In genomic region chr10:103917326-103918052, GRCh38 we compare ENCODE assay signal across 8 cellular contexts. TPM values are rescaled to one million over a fixed set of nuclear protein-coding genes. Genes with fewer than 3 reads are reported as not detected.
DNase-seq lines count a peak whose midpoint lies in the region; ATAC-seq and TF ChIP-seq lines count a peak whose summit lies in the region.

No MANE protein-coding gene starts in this region.

- H3K27ac ChIP-seq in ACC112 (ENCODE audit: low read depth, low read length), result peak overlapping the region; percentile 81
- peak overlapping the region; percentile 92 for H3K27ac ChIP-seq in RWPE2 (ENCODE audit: poor library complexity, severe bottlenecking)
- H3K27ac ChIP-seq in thymus (ENCODE audit: low read depth), result peak overlapping the region; percentile 88

- no peaks in the 10 kb centered on the region for H3K27me3 Mint-ChIP-seq in dendritic cell treated with granulocyte-macrophage colony-stimulating factor and Interleukin-4, amounts not matched to agents 40 ng/mL and 50 ng/mL, for 4 days

- H3K36me3 ChIP-seq in ACC112 (ENCODE audit: insufficient read depth, low read length) (peaks cover 23% of the 10 kb centered on the region; the same call in 1 of the 2 replicates), RWPE2 (ENCODE audit: low read depth) (peaks cover 19% of the 10 kb centered on the region), thymus (ENCODE audit: control insufficient read depth, insufficient read depth) (no peaks in the 10 kb centered on the region)

- intact Hi-C loops in dendritic cell treated with granulocyte-macrophage colony-stimulating factor and Interleukin-4, amounts not matched to agents 40 ng/mL and 50 ng/mL, for 4 days (cut with micrococcal nuclease), result loop anchor here (2.0 to 5.0 kb wide), 3 partner anchors 49 to 435 kb away; partner anchors contain the start of genes CFAP58, SFR1 and SLK

- H3K9me3 Mint-ChIP-seq in dendritic cell treated with granulocyte-macrophage colony-stimulating factor and Interleukin-4, amounts not matched to agents 40 ng/mL and 50 ng/mL, for 4 days, result peaks cover 7% of the 10 kb centered on the region

- H3K4me1 ChIP-seq in ACC112 (ENCODE audit: control insufficient read depth, insufficient read depth, low read length, unreplicated experiment), result peaks cover 22% of the 10 kb centered on the region
- peaks cover 23% of the 10 kb centered on the region for H3K4me1 ChIP-seq in RWPE2 (ENCODE audit: insufficient read depth, poor library complexity, severe bottlenecking)
- peaks cover 21% of the 10 kb centered on the region for H3K4me1 ChIP-seq in thymus (ENCODE audit: control insufficient read depth, insufficient read depth, low read length)

- ATAC-seq in GM18511 (IDR thresholded peaks at IDR 0.05; ENCODE audit: unreplicated experiment) (peak; percentile 17), HG03060 (IDR thresholded peaks at IDR 0.05; ENCODE audit: low read depth, unreplicated experiment) (peak; percentile 4), RWPE2 (ENCODE audit: low read depth) (peak; percentile 48)

- H3K79me2 ChIP-seq in ACC112 (ENCODE audit: control insufficient read depth, insufficient read depth, low read length, unreplicated experiment), result peaks cover 33% of the 10 kb centered on the region

- peak overlapping the region; percentile 90 for H3K4me3 Mint-ChIP-seq in dendritic cell treated with granulocyte-macrophage colony-stimulating factor and Interleukin-4, amounts not matched to agents 40 ng/mL and 50 ng/mL, for 4 days

- H3K4me3 ChIP-seq in ACC112 (ENCODE audit: low read depth, low read length) (peak overlapping the region; percentile 90), RWPE2 (ENCODE audit: severe bottlenecking) (peak overlapping the region; percentile 55), thymus (ENCODE audit: low read length) (peak overlapping the region; percentile 68)

- H3K9me3 ChIP-seq in RWPE2 (ENCODE audit: severe bottlenecking), result peaks cover 3% of the 10 kb centered on the region
- no peaks in the 10 kb centered on the region for H3K9me3 ChIP-seq in thymus (ENCODE audit: control insufficient read depth)

- peak overlapping the region; percentile 99 for H3K27ac Mint-ChIP-seq in dendritic cell treated with granulocyte-macrophage colony-stimulating factor and Interleukin-4, amounts not matched to agents 40 ng/mL and 50 ng/mL, for 4 days

- WGBS in thymus, result 2% methylated on average over 28 of the region's 28 CpGs

- peak overlapping the region; percentile 98 for H2AFZ ChIP-seq in ACC112 (ENCODE audit: low read length, unreplicated experiment)

- peaks cover 8% of the 10 kb centered on the region for H3K36me3 Mint-ChIP-seq in dendritic cell treated with granulocyte-macrophage colony-stimulating factor and Interleukin-4, amounts not matched to agents 40 ng/mL and 50 ng/mL, for 4 days (ENCODE audit: low read depth)

- no peak for TF ChIP-seq CTCF in RWPE2 (IDR thresholded peaks at IDR 0.05; ENCODE audit: poor library complexity, severe bottlenecking)

- H3K27me3 ChIP-seq in ACC112 (ENCODE audit: insufficient read depth, low read length), result no peaks in the 10 kb centered on the region
- H3K27me3 ChIP-seq in RWPE2 (ENCODE audit: insufficient read depth, poor library complexity, severe bottlenecking), result no peaks in the 10 kb centered on the region
- no peaks in the 10 kb centered on the region for H3K27me3 ChIP-seq in thymus (ENCODE audit: control insufficient read depth, insufficient read depth)

- DNase-seq in RWPE2 (ENCODE audit: low spot score) (no peak), lung microvascular endothelial cell (ENCODE audit: low read depth in 2 of 2) (peak; percentile 27 to 66), DMS153 (lab: John Stamatoyannopoulos, UW) (no peak)

- peaks cover 39% of the 10 kb centered on the region for H3K4me1 Mint-ChIP-seq in dendritic cell treated with granulocyte-macrophage colony-stimulating factor and Interleukin-4, amounts not matched to agents 40 ng/mL and 50 ng/mL, for 4 days (ENCODE audit: low read depth)

RNA-seq across cellular contexts. Expression of gene STN1, which starts 0.5 kb away (rescaled TPM):
- total RNA-seq in lung microvascular endothelial cell, result 24.2 and 31.0 TPM in 2 replicates
- 25.0 TPM for polyA plus RNA-seq in thymus

RNA-seq across cellular contexts. Expression of gene SLK, which starts 49.5 kb away (rescaled TPM):
- total RNA-seq in lung microvascular endothelial cell, result 41.4 and 70.4 TPM in 2 replicates
- 16.9 TPM for polyA plus RNA-seq in thymus

Comparison
In these comparisons a context has a peak if more than half of its experiments do, and no peak if none do; other contexts are left out.
1. DNase-seq: peak in lung microvascular endothelial cell (2 of 2); none in RWPE2 (single experiment) and DMS153 (single experiment).
2. Peak in every context shown above with its lines, with median percentiles within 50 percentile points of each other: H3K27ac ChIP-seq, H3K4me3 ChIP-seq and ATAC-seq.